8 cellular contexts compared by ENCODE assay signal in genomic region chr12:109999983-110000505, GRCh38. TPM values are rescaled to one million over a fixed set of nuclear protein-coding genes. Genes with fewer than 3 reads are reported as not detected.
DNase-seq lines count a peak whose midpoint lies in the region; ATAC-seq and TF ChIP-seq lines count a peak whose summit lies in the region.

No MANE protein-coding gene starts in this region.

- no peak for TF ChIP-seq CTCF in HFF-Myc (IDR thresholded peaks at IDR 0.05; ENCODE audit: low read depth, low read length, missing control alignments)
- no peak for TF ChIP-seq CTCF in retinal pigment epithelial cell (conservative IDR thresholded peaks at IDR 0.05; ENCODE audit: low read depth, low read length)

- no peaks in the 10 kb centered on the region for H3K27me3 Mint-ChIP-seq in activated T-cell treated with anti-CD3 and anti-CD28 coated beads, Interleukin-2, amount 50 U/mL, for 72 hours (ENCODE audit: low read depth)

- H3K4me3 Mint-ChIP-seq in activated T-cell treated with anti-CD3 and anti-CD28 coated beads, Interleukin-2, amount 50 U/mL, for 72 hours, result peak overlapping the region; percentile 99 to 100

- H3K9me3 Mint-ChIP-seq in activated T-cell treated with anti-CD3 and anti-CD28 coated beads, Interleukin-2, amount 50 U/mL, for 72 hours, result no peaks in the 10 kb centered on the region

- intact Hi-C loops in left ventricle myocardium superior (cut with micrococcal nuclease), result no loop called here

- ATAC-seq in activated T-cell treated with anti-CD3 and anti-CD28 coated beads, Interleukin-2, amount 50 U/mL, for 72 hours (replicated peaks in 1 of 2), result no peak
- no peak for ATAC-seq in left ventricle myocardium superior
- ATAC-seq in GM18517 (IDR thresholded peaks at IDR 0.05; ENCODE audit: unreplicated experiment), result no peak

- DNase-seq in AG20443 (ENCODE audit: low spot score), result peak; percentile 43
- DNase-seq in HFF-Myc (ENCODE audit: extremely low read depth, low read depth), result no peak
- no peak for DNase-seq in activated T-cell treated with anti-CD3 and anti-CD28 coated beads, Interleukin-2, amount 50 U/mL, for 72 hours
- DNase-seq in left ventricle myocardium superior, result peak; percentile 43
- DNase-seq in retinal pigment epithelial cell (ENCODE audit: low read depth), result no peak
- no peak for DNase-seq in DMS79 (lab: John Stamatoyannopoulos, UW)
- DNase-seq in epidermal melanocyte (ENCODE audit: insufficient read length, low spot score), result no peak

- peak overlapping the region; percentile 82 for H3K4me3 ChIP-seq in HFF-Myc (replicated peaks; ENCODE audit: low read depth, low read length)
- peak overlapping the region; percentile 80 for H3K4me3 ChIP-seq in retinal pigment epithelial cell (ENCODE audit: low read length)

- H3K27ac Mint-ChIP-seq in activated T-cell treated with anti-CD3 and anti-CD28 coated beads, Interleukin-2, amount 50 U/mL, for 72 hours, result peak overlapping the region; percentile 99

- peaks cover 4 to 8% of the 10 kb centered on the region in 2 donors for H3K36me3 Mint-ChIP-seq in activated T-cell treated with anti-CD3 and anti-CD28 coated beads, Interleukin-2, amount 50 U/mL, for 72 hours (ENCODE audit: insufficient read depth in 2 of 2)

- H3K4me1 Mint-ChIP-seq in activated T-cell treated with anti-CD3 and anti-CD28 coated beads, Interleukin-2, amount 50 U/mL, for 72 hours (ENCODE audit: low read depth), result peaks cover 67% of the 10 kb centered on the region

RNA-seq across cellular contexts. Expression of gene ANKRD13A, which starts 0.8 kb away (rescaled TPM):
- total RNA-seq in activated T-cell treated with anti-CD3 and anti-CD28 coated beads, Interleukin-2, amount 50 U/mL, for 72 hours, result 10 to 100 TPM; 67.8 to 72.8 TPM
- 24.4 TPM for total RNA-seq in left ventricle myocardium superior

RNA-seq across cellular contexts. Expression of gene GIT2, which starts 3.9 kb away (rescaled TPM):
- 10 to 100 TPM; 70.0 to 74.9 TPM for total RNA-seq in activated T-cell treated with anti-CD3 and anti-CD28 coated beads, Interleukin-2, amount 50 U/mL, for 72 hours
- 41.4 TPM for total RNA-seq in left ventricle myocardium superior

RNA-seq across cellular contexts. Expression of gene C12orf76, which starts 48.3 kb away (rescaled TPM):
- 10 to 100 TPM; 16.9 to 19.0 TPM for total RNA-seq in activated T-cell treated with anti-CD3 and anti-CD28 coated beads, Interleukin-2, amount 50 U/mL, for 72 hours
- 5.7 TPM for total RNA-seq in left ventricle myocardium superior

Comparison
In these comparisons a context has a peak if more than half of its experiments do, and no peak if none do; other contexts are left out.
1. DNase-seq: peak in AG20443 (single experiment) and left ventricle myocardium superior (single experiment); none in HFF-Myc (single experiment), activated T-cell treated with anti-CD3 and anti-CD28 coated beads, Interleukin-2, amount 50 U/mL, for 72 hours (0 of 2), retinal pigment epithelial cell (single experiment), DMS79 (single experiment) and epidermal melanocyte (single experiment).